3 cellular contexts compared by ENCODE assay signal in the genomic region with DNA sequence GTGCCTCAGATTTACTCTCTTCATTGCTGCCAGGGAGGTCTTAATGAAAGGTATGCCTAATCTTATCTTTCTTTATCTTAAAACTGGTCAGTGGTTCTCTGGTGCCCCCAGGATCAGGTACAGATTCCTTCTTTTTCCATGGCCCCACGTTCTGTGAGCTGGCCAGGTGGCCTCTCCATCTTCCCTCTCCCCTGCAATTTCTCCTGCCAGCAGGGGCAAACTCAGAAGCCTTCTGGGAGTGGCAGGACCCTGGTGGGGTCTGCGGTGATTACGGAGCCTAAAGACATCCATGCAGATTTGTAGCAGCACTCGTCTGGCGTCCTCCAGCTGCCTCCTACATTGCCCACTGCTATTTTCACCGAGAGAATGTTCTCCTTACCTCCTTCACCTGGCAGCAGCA.
TF ChIP-seq lines count a peak whose summit lies in the region.

No MANE protein-coding gene starts in this region.

TF ChIP-seq in GM23338, 12 proteins besides CTCF, POLR2A, EP300 and RAD21:
- no peak for TF ChIP-seq ZNF331 (CRISPR knock-in tag; IDR thresholded peaks at IDR 0.05; ENCODE audit: low read depth)
- TF ChIP-seq, protein P1, sequence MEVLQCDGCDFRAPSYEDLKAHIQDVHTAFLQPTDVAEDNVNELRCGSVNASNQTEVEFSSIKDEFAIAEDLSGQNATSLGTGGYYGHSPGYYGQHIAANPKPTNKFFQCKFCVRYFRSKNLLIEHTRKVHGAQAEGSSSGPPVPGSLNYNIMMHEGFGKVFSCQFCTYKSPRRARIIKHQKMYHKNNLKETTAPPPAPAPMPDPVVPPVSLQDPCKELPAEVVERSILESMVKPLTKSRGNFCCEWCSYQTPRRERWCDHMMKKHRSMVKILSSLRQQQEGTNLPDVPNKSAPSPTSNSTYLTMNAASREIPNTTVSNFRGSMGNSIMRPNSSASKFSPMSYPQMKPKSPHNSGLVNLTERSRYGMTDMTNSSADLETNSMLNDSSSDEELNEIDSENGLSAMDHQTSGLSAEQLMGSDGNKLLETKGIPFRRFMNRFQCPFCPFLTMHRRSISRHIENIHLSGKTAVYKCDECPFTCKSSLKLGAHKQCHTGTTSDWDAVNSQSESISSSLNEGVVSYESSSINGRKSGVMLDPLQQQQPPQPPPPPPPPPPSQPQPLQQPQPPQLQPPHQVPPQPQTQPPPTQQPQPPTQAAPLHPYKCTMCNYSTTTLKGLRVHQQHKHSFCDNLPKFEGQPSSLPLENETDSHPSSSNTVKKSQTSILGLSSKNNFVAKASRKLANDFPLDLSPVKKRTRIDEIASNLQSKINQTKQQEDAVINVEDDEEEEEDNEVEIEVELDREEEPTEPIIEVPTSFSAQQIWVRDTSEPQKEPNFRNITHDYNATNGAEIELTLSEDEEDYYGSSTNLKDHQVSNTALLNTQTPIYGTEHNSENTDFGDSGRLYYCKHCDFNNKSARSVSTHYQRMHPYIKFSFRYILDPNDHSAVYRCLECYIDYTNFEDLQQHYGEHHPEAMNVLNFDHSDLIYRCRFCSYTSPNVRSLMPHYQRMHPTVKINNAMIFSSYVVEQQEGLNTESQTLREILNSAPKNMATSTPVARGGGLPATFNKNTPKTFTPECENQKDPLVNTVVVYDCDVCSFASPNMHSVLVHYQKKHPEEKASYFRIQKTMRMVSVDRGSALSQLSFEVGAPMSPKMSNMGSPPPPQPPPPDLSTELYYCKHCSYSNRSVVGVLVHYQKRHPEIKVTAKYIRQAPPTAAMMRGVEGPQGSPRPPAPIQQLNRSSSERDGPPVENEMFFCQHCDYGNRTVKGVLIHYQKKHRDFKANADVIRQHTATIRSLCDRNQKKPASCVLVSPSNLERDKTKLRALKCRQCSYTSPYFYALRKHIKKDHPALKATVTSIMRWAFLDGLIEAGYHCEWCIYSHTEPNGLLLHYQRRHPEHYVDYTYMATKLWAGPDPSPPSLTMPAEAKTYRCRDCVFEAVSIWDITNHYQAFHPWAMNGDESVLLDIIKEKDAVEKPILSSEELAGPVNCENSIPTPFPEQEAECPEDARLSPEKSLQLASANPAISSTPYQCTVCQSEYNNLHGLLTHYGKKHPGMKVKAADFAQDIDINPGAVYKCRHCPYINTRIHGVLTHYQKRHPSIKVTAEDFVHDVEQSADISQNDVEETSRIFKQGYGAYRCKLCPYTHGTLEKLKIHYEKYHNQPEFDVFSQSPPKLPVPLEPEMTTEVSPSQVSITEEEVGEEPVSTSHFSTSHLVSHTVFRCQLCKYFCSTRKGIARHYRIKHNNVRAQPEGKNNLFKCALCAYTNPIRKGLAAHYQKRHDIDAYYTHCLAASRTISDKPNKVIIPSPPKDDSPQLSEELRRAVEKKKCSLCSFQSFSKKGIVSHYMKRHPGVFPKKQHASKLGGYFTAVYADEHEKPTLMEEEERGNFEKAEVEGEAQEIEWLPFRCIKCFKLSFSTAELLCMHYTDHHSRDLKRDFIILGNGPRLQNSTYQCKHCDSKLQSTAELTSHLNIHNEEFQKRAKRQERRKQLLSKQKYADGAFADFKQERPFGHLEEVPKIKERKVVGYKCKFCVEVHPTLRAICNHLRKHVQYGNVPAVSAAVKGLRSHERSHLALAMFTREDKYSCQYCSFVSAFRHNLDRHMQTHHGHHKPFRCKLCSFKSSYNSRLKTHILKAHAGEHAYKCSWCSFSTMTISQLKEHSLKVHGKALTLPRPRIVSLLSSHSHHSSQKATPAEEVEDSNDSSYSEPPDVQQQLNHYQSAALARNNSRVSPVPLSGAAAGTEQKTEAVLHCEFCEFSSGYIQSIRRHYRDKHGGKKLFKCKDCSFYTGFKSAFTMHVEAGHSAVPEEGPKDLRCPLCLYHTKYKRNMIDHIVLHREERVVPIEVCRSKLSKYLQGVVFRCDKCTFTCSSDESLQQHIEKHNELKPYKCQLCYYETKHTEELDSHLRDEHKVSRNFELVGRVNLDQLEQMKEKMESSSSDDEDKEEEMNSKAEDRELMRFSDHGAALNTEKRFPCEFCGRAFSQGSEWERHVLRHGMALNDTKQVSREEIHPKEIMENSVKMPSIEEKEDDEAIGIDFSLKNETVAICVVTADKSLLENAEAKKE (CRISPR knock-in tag; IDR thresholded peaks at IDR 0.05), result no peak

TF ChIP-seq in Ishikawa, 13 proteins besides CTCF, POLR2A, EP300 and RAD21 (continued from another document):
- no peak for TF ChIP-seq ZBTB7A (IDR thresholded peaks at IDR 0.05; ENCODE audit: low read depth)
- TF ChIP-seq YY1 (IDR thresholded peaks at IDR 0.05; ENCODE audit: low read depth), result no peak
- no peak for TF ChIP-seq CEBPB (IDR thresholded peaks at IDR 0.05)
- TF ChIP-seq, protein P2, sequence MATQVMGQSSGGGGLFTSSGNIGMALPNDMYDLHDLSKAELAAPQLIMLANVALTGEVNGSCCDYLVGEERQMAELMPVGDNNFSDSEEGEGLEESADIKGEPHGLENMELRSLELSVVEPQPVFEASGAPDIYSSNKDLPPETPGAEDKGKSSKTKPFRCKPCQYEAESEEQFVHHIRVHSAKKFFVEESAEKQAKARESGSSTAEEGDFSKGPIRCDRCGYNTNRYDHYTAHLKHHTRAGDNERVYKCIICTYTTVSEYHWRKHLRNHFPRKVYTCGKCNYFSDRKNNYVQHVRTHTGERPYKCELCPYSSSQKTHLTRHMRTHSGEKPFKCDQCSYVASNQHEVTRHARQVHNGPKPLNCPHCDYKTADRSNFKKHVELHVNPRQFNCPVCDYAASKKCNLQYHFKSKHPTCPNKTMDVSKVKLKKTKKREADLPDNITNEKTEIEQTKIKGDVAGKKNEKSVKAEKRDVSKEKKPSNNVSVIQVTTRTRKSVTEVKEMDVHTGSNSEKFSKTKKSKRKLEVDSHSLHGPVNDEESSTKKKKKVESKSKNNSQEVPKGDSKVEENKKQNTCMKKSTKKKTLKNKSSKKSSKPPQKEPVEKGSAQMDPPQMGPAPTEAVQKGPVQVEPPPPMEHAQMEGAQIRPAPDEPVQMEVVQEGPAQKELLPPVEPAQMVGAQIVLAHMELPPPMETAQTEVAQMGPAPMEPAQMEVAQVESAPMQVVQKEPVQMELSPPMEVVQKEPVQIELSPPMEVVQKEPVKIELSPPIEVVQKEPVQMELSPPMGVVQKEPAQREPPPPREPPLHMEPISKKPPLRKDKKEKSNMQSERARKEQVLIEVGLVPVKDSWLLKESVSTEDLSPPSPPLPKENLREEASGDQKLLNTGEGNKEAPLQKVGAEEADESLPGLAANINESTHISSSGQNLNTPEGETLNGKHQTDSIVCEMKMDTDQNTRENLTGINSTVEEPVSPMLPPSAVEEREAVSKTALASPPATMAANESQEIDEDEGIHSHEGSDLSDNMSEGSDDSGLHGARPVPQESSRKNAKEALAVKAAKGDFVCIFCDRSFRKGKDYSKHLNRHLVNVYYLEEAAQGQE (IDR thresholded peaks at IDR 0.05; ENCODE audit: low read depth), result no peak
- no peak for TF ChIP-seq TCF12 (IDR thresholded peaks at IDR 0.05; ENCODE audit: low read depth)
- TF ChIP-seq CREB1 (IDR thresholded peaks at IDR 0.05; ENCODE audit: low read depth), result no peak
- no peak for TF ChIP-seq FOXM1 (IDR thresholded peaks at IDR 0.05; ENCODE audit: borderline replicate concordance, low read depth)
- TF ChIP-seq, protein P3, sequence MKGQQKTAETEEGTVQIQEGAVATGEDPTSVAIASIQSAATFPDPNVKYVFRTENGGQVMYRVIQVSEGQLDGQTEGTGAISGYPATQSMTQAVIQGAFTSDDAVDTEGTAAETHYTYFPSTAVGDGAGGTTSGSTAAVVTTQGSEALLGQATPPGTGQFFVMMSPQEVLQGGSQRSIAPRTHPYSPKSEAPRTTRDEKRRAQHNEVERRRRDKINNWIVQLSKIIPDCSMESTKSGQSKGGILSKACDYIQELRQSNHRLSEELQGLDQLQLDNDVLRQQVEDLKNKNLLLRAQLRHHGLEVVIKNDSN (IDR thresholded peaks at IDR 0.05), result no peak
- TF ChIP-seq, protein P4, sequence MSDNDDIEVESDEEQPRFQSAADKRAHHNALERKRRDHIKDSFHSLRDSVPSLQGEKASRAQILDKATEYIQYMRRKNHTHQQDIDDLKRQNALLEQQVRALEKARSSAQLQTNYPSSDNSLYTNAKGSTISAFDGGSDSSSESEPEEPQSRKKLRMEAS (IDR thresholded peaks at IDR 0.05), result no peak
- TF ChIP-seq TAF1 (IDR thresholded peaks at IDR 0.05; ENCODE audit: low read depth), result no peak

TF ChIP-seq in H1, 55 proteins besides CTCF, POLR2A, EP300 and RAD21 (continued from another document):
- TF ChIP-seq EZH2 (IDR thresholded peaks at IDR 0.05; ENCODE audit: low read depth, low read length, severe bottlenecking) (no peak), SIX5 (IDR thresholded peaks at IDR 0.05; ENCODE audit: low read depth, low read length) (no peak), GTF2F1 (IDR thresholded peaks at IDR 0.05; ENCODE audit: borderline replicate concordance, low read depth, low read length) (no peak)
